In the genomic region with DNA sequence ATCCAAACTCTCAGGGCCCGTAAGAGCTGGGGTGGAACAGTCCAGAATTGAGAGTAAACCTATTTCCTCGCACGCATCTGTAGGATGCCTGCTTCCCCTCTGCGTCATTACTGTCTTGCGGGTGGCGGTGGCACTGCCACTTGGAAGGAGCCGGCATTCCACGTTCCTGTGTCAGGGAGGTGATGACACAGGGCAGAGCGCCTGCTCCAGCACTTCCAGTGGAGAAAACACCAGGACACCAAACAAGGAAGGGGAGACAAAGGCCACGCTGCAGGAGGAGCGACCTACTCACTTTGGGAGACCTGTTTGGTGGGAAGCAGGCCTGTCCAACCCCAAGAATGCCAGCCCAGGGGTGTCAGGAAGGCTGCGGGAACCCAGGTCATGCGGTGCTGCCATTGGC, we compare ENCODE assay signal across 16 cellular contexts.
"Had no signal": no experiment of that assay in that cellular context is flagged by ENCODE, and none has a peak within 500 bp of the region (broad histone marks: within the 10 kb centered on the region; RNA-seq: fewer than 3 reads in every experiment).

No MANE protein-coding gene starts in this region.

- H3K36me3 Mint-ChIP-seq: naive B cell had no signal

- ATAC-seq: gastroesophageal sphincter, left lobe of liver had no signal

- H3K36me3 ChIP-seq: adrenal gland, cardiac muscle cell, gastroesophageal sphincter, neutrophil, tibial artery, uterus had no signal

- H3K27ac ChIP-seq: adrenal gland, cardiac muscle cell, gastroesophageal sphincter, neutrophil, tibial artery, uterus had no signal

- H3K4me3 ChIP-seq: adrenal gland, cardiac muscle cell, gastroesophageal sphincter, tibial artery, uterus had no signal

- H3K4me1 ChIP-seq: adrenal gland, gastroesophageal sphincter, tibial artery, uterus had no signal

- H3K4me1 Mint-ChIP-seq: naive B cell had no signal

- H3K27me3 Mint-ChIP-seq: naive B cell had no signal

- DNase-seq: activated CD8-positive, alpha-beta memory T cell treated with anti-CD3 and anti-CD28 coated beads, Interleukin-2, amount 50 U/mL, for 4 hours; activated naive CD4-positive, alpha-beta T cell; adrenal gland; erythroblast; islet precursor cell; mammary epithelial cell; naive B cell; stimulated activated CD4-positive, alpha-beta T cell treated with anti-CD3 and anti-CD28 coated beads, Interleukin-2, amount 100 ng/mL, for 48 hours; stimulated activated naive CD4-positive, alpha-beta T cell; T-helper 9 cell; tibial artery; uterus had no signal

- H3K9me3 ChIP-seq: adrenal gland, gastroesophageal sphincter, neutrophil, tibial artery, uterus had no signal

- H3K27me3 ChIP-seq: adrenal gland, cardiac muscle cell, neutrophil, tibial artery, uterus had no signal

- H3K4me3 Mint-ChIP-seq: naive B cell had no signal
